17 cellular contexts compared by ENCODE assay signal in the genomic region with DNA sequence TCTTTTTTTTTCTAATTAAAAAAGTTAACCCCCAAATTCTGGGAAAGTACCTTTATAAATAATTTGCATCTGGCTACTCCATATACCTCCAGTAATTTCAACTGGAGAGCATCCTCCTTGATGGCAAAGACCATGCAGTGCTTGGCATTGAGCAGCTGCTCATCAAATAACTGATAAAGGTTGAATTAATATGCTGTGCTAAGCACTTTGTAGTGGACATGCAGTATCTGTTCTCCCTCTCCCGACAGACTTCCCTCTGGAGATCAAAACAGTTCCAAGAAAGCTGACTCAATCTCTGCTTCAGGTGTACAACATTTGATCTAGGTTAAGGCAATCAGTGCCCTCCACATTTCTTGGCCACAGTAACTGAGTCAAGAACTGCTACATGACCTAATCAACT. TPM values are rescaled to one million over a fixed set of nuclear protein-coding genes. Genes with fewer than 3 reads are reported as not detected.
DNase-seq lines count a peak whose midpoint lies in the region; ATAC-seq and TF ChIP-seq lines count a peak whose summit lies in the region.
"Had no signal": no experiment of that assay in that cellular context is flagged by ENCODE, and none has a peak within 500 bp of the region (broad histone marks: within the 10 kb centered on the region; RNA-seq: fewer than 3 reads in every experiment).

No MANE protein-coding gene starts in this region.

- H3K9me3 Mint-ChIP-seq in MCF 10A (ENCODE audit: unreplicated experiment), result no peaks in the 10 kb centered on the region
- H3K9me3 Mint-ChIP-seq: CD14-positive monocyte; CD8-positive, alpha-beta T cell had no signal

- H3K27me3 ChIP-seq in breast epithelium (no peaks in the 10 kb centered on the region), Loucy (ENCODE audit: insufficient read depth, low read length, poor library complexity, severe bottlenecking) (no peaks in the 10 kb centered on the region), fibroblast of lung (ENCODE audit: control insufficient read depth, insufficient read depth, low read length) (no peaks in the 10 kb centered on the region), psoas muscle (ENCODE audit: insufficient read depth in 3 of 3, low read length in 2 of 3) (no peaks in the 10 kb centered on the region)
- H3K27me3 ChIP-seq: BE2C had no signal

- H3K27ac Mint-ChIP-seq in MCF 10A (ENCODE audit: low read depth, unreplicated experiment), result peak overlapping the region; percentile 61
- H3K27ac Mint-ChIP-seq: CD14-positive monocyte; CD8-positive, alpha-beta T cell had no signal

- H3K36me3 Mint-ChIP-seq in MCF 10A (ENCODE audit: insufficient read depth, unreplicated experiment), result peaks cover 35% of the 10 kb centered on the region

- no peaks in the 10 kb centered on the region for H3K9me2 ChIP-seq in Loucy (replicated peaks; ENCODE audit: low read depth, low read length)

- H3K27me3 Mint-ChIP-seq in MCF 10A (ENCODE audit: insufficient read depth, unreplicated experiment), result no peaks in the 10 kb centered on the region

- no peaks in the 10 kb centered on the region for H3K36me3 ChIP-seq in breast epithelium
- no peaks in the 10 kb centered on the region for H3K36me3 ChIP-seq in Loucy (ENCODE audit: insufficient read depth, low read length)
- H3K36me3 ChIP-seq in fibroblast of lung (ENCODE audit: control insufficient read depth, insufficient read depth, low read length), result peaks cover 1% of the 10 kb centered on the region
- H3K36me3 ChIP-seq in psoas muscle (ENCODE audit: insufficient read depth in 1 of 2, low read depth in 1 of 2), result peaks cover 0 to 37% of the 10 kb centered on the region in 2 donors
- H3K36me3 ChIP-seq: BE2C had no signal

- peaks cover 7% of the 10 kb centered on the region for H3K4me1 Mint-ChIP-seq in MCF 10A (ENCODE audit: insufficient read depth, unreplicated experiment)

- no peak overlapping the region for H3K9ac ChIP-seq in Loucy (ENCODE audit: low read depth, low read length, poor library complexity, severe bottlenecking)
- H3K9ac ChIP-seq in fibroblast of lung (ENCODE audit: insufficient read depth, low read length), result no peak overlapping the region

- 17 to 35% (median 21%) methylated on average over 1 of the region's 1 CpG for WGBS in psoas muscle, 3 donors

- DNase-seq in MCF 10A (ENCODE audit: unreplicated experiment), result no peak
- no peak for DNase-seq in breast epithelium (ENCODE audit: low spot score in 2 of 2)
- no peak for DNase-seq in fibroblast of lung (ENCODE audit: low read depth in 2 of 2)
- DNase-seq in psoas muscle, result no peak
- DNase-seq in GOT3 (lab: John Stamatoyannopoulos, UW), result no peak
- no peak for DNase-seq in AG20443 (ENCODE audit: low spot score)
- no peak for DNase-seq in activated CD4-positive, alpha-beta T cell treated with anti-CD3 and anti-CD28 coated beads, Interleukin-2, amount 50 U/mL, for 4 hours
- DNase-seq: ACHN; BE2C; CD8-positive, alpha-beta T cell; COR-L47; DND-41; GDM1 had no signal

- CTCF ChIA-PET in MCF 10A (lab: Yijun Ruan, JAX), result no interaction called here

- TF ChIP-seq POLR2A in breast epithelium (IDR thresholded peaks at IDR 0.05), result no peak

- peaks cover 19% of the 10 kb centered on the region; the same call in 1 of the 2 replicates for H3K79me2 ChIP-seq in Loucy (ENCODE audit: insufficient read depth, low read length)
- H3K79me2 ChIP-seq in fibroblast of lung (ENCODE audit: control insufficient read depth, insufficient read depth, low read length), result peaks cover 15% of the 10 kb centered on the region

- intact Hi-C loops in MCF 10A (cut with micrococcal nuclease) (no loop called here), breast epithelium (cut with DNase I; ENCODE audit: low total_unique reads) (no loop called here), psoas muscle (cut with DNase I) (loop anchor here in 1 of 2 donors (2.0 to 10.0 kb wide), 2 partner anchors 70 to 278 kb away; no protein-coding TSS in a partner anchor)

- H3F3A ChIP-seq in Loucy (ENCODE audit: low read depth), result no peaks in the 10 kb centered on the region

- peak overlapping the region; percentile 23 for H3K4me2 ChIP-seq in Loucy (ENCODE audit: low read depth, low read length, poor library complexity, severe bottlenecking)
- peak overlapping the region; percentile 68 for H3K4me2 ChIP-seq in fibroblast of lung (ENCODE audit: extremely low read depth, insufficient read depth, low read length)

- H3K27ac ChIP-seq in breast epithelium (no peak overlapping the region), fibroblast of lung (ENCODE audit: insufficient read depth, low read length) (no peak overlapping the region), psoas muscle (no peak overlapping the region)
- H3K27ac ChIP-seq: 22Rv1 had no signal

- H3K4me1 ChIP-seq in breast epithelium (no peaks in the 10 kb centered on the region), Loucy (ENCODE audit: insufficient read depth, low read length, poor library complexity, severe bottlenecking) (peaks cover 19% of the 10 kb centered on the region), fibroblast of lung (ENCODE audit: control insufficient read depth, extremely low read depth, insufficient read depth, low read length) (no peaks in the 10 kb centered on the region), psoas muscle (peaks cover 29% of the 10 kb centered on the region)

- POLR2A ChIA-PET in MCF 10A (lab: Yijun Ruan, JAX), result interaction anchor here (2.3 to 4.2 kb wide), 2 partner anchors 11 to 73 kb away, joined by 10 to 16 read pairs; no protein-coding TSS in a partner anchor

- ATAC-seq in psoas muscle, result no peak
- ATAC-seq: CD8-positive, alpha-beta T cell had no signal

- no peaks in the 10 kb centered on the region for H3K9me3 ChIP-seq in breast epithelium
- H3K9me3 ChIP-seq in Loucy (ENCODE audit: insufficient read depth, low read depth, low read length), result no peaks in the 10 kb centered on the region
- H3K9me3 ChIP-seq in fibroblast of lung (ENCODE audit: control insufficient read depth, insufficient read depth, low read depth, low read length), result no peaks in the 10 kb centered on the region
- no peaks in the 10 kb centered on the region for H3K9me3 ChIP-seq in psoas muscle
- H3K9me3 ChIP-seq: BE2C, HAP-1 had no signal

- H4K20me1 ChIP-seq in Loucy (ENCODE audit: insufficient read depth, low read length, poor library complexity, severe bottlenecking) (no peaks in the 10 kb centered on the region), fibroblast of lung (ENCODE audit: control insufficient read depth, extremely low read depth, insufficient read depth, low read length) (no peaks in the 10 kb centered on the region)

- BruUV-seq in MCF 10A (replicated peaks; lab: Mats Ljungman, UMichigan), result no TSS peak

- H2AFZ ChIP-seq in Loucy (ENCODE audit: low read length) (no peak overlapping the region), fibroblast of lung (ENCODE audit: low read length) (no peak overlapping the region)

- H3K4me3 Mint-ChIP-seq in MCF 10A (ENCODE audit: unreplicated experiment), result peak overlapping the region; percentile 88
- H3K4me3 Mint-ChIP-seq: CD14-positive monocyte; CD8-positive, alpha-beta T cell had no signal

- H3K4me3 ChIP-seq in breast epithelium (no peak overlapping the region), Loucy (ENCODE audit: low read length, poor library complexity, severe bottlenecking) (no peak overlapping the region), fibroblast of lung (replicated peaks in 1 of 4; ENCODE audit: control extremely low read depth in 1 of 4, insufficient read depth in 1 of 4, low read depth in 3 of 4, low read length in 4 of 4) (no peak overlapping the region), psoas muscle (peak overlapping the region; percentile 1)
- H3K4me3 ChIP-seq: HAP-1 had no signal

- TF ChIP-seq CTCF in MCF 10A (IDR thresholded peaks at IDR 0.05; ENCODE audit: unreplicated experiment) (no peak), breast epithelium (IDR thresholded peaks at IDR 0.05) (no peak), Loucy (conservative IDR thresholded peaks at IDR 0.05; ENCODE audit: low read length) (no peak), fibroblast of lung (conservative IDR thresholded peaks at IDR 0.05 in 1 of 2, IDR thresholded peaks at IDR 0.05 in 1 of 2; ENCODE audit: low read depth in 1 of 2, low read length in 2 of 2) (no peak), psoas muscle (IDR thresholded peaks at IDR 0.05) (no peak)

RNA-seq across cellular contexts. Expression of gene SPRYD7, which starts 3.3 kb away (rescaled TPM):
- 15.1 and 19.5 TPM in 2 replicates for total RNA-seq in MCF 10A (2022)
- total RNA-seq in breast epithelium, result 1 to 10 TPM; 3.0 to 6.1 (median 3.9) TPM
- total RNA-seq in fibroblast of lung, result 3.6 and 6.6 TPM in 2 replicates
- 5.9 and 9.4 TPM in 2 replicates for polyA plus RNA-seq in fibroblast of lung
- 9.2 and 12.3 TPM in 2 replicates for polyA plus RNA-seq in fibroblast of lung (2012)
- 1.1 and 1.5 TPM in 2 replicates for polyA minus RNA-seq in fibroblast of lung (ENCODE audit: low replicate concordance)
- total RNA-seq in psoas muscle, result 10 to 100 TPM; 12.3 to 23.8 (median 17.4) TPM
- 10 to 100 TPM in 1 of 3 donors, 1 to 10 TPM in 2; 4.7 to 16.4 (median 7.4) TPM for polyA plus RNA-seq in psoas muscle
